Comparison of ENCODE assay signal across 33 cellular contexts in the genomic region with DNA sequence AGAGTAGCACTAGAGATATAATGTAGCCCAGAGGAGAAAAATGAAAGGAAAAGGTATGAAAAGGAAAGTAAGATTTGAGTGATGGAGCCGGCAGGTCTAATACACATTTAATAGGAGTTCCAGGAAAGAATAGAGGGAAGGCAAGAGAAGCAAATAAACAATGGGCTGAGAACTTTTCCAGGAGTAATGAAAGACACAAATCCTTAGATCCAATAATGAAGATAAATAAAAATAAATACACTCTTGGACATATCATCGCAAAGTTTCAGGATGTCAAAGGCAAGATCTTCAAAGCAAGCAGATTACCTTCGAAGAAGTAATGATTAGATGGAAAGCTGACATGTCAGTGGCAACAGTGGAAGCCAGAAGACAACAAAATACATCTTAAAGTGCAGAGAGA.
A peak's percentile ranks its signal among the peaks of the same experiment; 100 is the strongest.
DNase-seq lines count a peak whose midpoint lies in the region; ATAC-seq, FAIRE-seq and TF ChIP-seq lines count a peak whose summit lies in the region.
"Had no signal": no experiment of that assay in that cellular context is flagged by ENCODE, and none has a peak within 500 bp of the region (broad histone marks: within the 10 kb centered on the region; RNA-seq: fewer than 3 reads in every experiment).

No MANE protein-coding gene starts in this region.

- no peak for TF ChIP-seq CTCF in A549 (IDR thresholded peaks at IDR 0.05)
- TF ChIP-seq CTCF in HEK293 (tag by site-specific recombination; IDR thresholded peaks at IDR 0.05): no peak

- H3K4me2 ChIP-seq in A549: no peak overlapping the region
- H3K4me2 ChIP-seq: BLaER1; BLaER1 treated with 17β-estradiol and CSF1 and Interleukin-3, amounts not matched to agents 10 nM and 100 nM had no signal

- POLR2A ChIA-PET in A549 (lab: Yijun Ruan, JAX): no interaction called here
- POLR2A ChIA-PET in HEK293 (lab: Yijun Ruan, JAX): no interaction called here

- TF ChIP-seq EP300 in A549 (IDR thresholded peaks at IDR 0.05): no peak

- ATAC-seq in A549 (no peak), T-helper 17 cell (no peak)
- ATAC-seq: CD8-positive, alpha-beta T cell had no signal

- no peak for TF ChIP-seq POLR2A in A549 (IDR thresholded peaks at IDR 0.05; ENCODE audit: low read length)

- no peaks in the 10 kb centered on the region for H3K36me3 ChIP-seq in HEK293 (ENCODE audit: control insufficient read depth in 2 of 2, insufficient read depth in 1 of 2, low read length in 2 of 2)
- H3K36me3 ChIP-seq: BE2C; BLaER1; BLaER1 treated with 17β-estradiol and CSF1 and Interleukin-3, amounts not matched to agents 10 nM and 100 nM had no signal

- WGBS in A549 (ENCODE audit: missing lambda C conversion rate): 84% methylated on average over 3 of the region's 3 CpGs

- H3K36me3 Mint-ChIP-seq in T-helper 17 cell (ENCODE audit: low read depth): no peaks in the 10 kb centered on the region
- H3K36me3 Mint-ChIP-seq: CD14-positive monocyte; CD4-positive, alpha-beta memory T cell; CD4-positive, CD25-positive, alpha-beta regulatory T cell; CD8-positive, alpha-beta T cell had no signal

- no peaks in the 10 kb centered on the region for H3K4me1 ChIP-seq in A549
- H3K4me1 ChIP-seq in HEK293 (ENCODE audit: control insufficient read depth, insufficient read depth, low read length): no peaks in the 10 kb centered on the region
- H3K4me1 ChIP-seq: BE2C, Caco-2 had no signal

- CTCF ChIA-PET in A549 (lab: Yijun Ruan, JAX): interaction anchor here (0.8 to 1.2 kb wide), 4 partner anchors 35 to 134 kb away, joined by 3 to 4 read pairs (median 3); no protein-coding TSS in a partner anchor
- CTCF ChIA-PET in HEK293 (lab: Yijun Ruan, JAX): interaction anchor here (0.6 to 0.9 kb wide), 2 partner anchors 38 to 251 kb away, joined by 3 read pairs; no protein-coding TSS in a partner anchor

- peaks cover 14% of the 10 kb centered on the region for H3K9me3 ChIP-seq in A549
- no peaks in the 10 kb centered on the region for H3K9me3 ChIP-seq in HEK293 (ENCODE audit: control insufficient read depth, insufficient read depth, low read depth, low read length)
- H3K9me3 ChIP-seq in T-helper 17 cell (ENCODE audit: control insufficient read depth, low read length, poor library complexity, severe bottlenecking): no peaks in the 10 kb centered on the region
- H3K9me3 ChIP-seq: BE2C had no signal

- H3K4me3 Mint-ChIP-seq in T-helper 17 cell: no peak overlapping the region
- H3K4me3 Mint-ChIP-seq: B cell; CD14-positive monocyte; CD4-positive, alpha-beta memory T cell; CD4-positive, alpha-beta T cell; CD4-positive, CD25-positive, alpha-beta regulatory T cell; CD8-positive, alpha-beta memory T cell; CD8-positive, alpha-beta T cell had no signal

- H3K4me3 ChIP-seq in A549 (no peak overlapping the region), HEK293 (ENCODE audit: low read depth, low read length) (no peak overlapping the region)
- H3K4me3 ChIP-seq: BLaER1; BLaER1 treated with 17β-estradiol and CSF1 and Interleukin-3, amounts not matched to agents 10 nM and 100 nM had no signal

- DNase-seq in A549 (ENCODE audit: low read depth in 1 of 2, low spot score in 1 of 2): no peak
- DNase-seq in T-helper 17 cell: no peak
- DNase-seq in DMS 273 treated with DMSO at 0.1 percent for 48 hours (lab: John Stamatoyannopoulos, UW): no peak
- DNase-seq in activated naive CD4-positive, alpha-beta T cell (lab: John Stamatoyannopoulos, UW): no peak
- no peak for DNase-seq in foreskin melanocyte
- DNase-seq: 8988T; ACHN; AML-193; BE2C; C1 segment of cervical spinal cord; Caco-2; Calu3; CD4-positive, alpha-beta memory T cell; CD4-positive, alpha-beta T cell; CD4-positive, CD25-positive, alpha-beta regulatory T cell; CD8-positive, alpha-beta memory T cell; CD8-positive, alpha-beta T cell; COR-L47; DMS153; DMS53; DMS79; DMS79 treated with DMSO at 0.1 percent for 48 hours; DND-41; EL had no signal

- H3K27ac Mint-ChIP-seq in T-helper 17 cell: peak overlapping the region; percentile 57
- H3K27ac Mint-ChIP-seq: B cell; CD14-positive monocyte; CD4-positive, alpha-beta T cell; CD4-positive, CD25-positive, alpha-beta regulatory T cell; CD8-positive, alpha-beta T cell had no signal

- FAIRE-seq in A549 (lab: Jason Lieb, UNC): peak; percentile 49
- FAIRE-seq: A204.1, D721Med had no signal

- TF ChIP-seq RAD21 in A549 (conservative IDR thresholded peaks at IDR 0.05 in 1 of 2, IDR thresholded peaks at IDR 0.05 in 1 of 2): no peak

- no peak overlapping the region for H3K27ac ChIP-seq in A549
- H3K27ac ChIP-seq in HEK293 (ENCODE audit: extremely low read depth, low read depth, low read length): no peak overlapping the region
- H3K27ac ChIP-seq: 22Rv1; BLaER1; BLaER1 treated with 17β-estradiol and CSF1 and Interleukin-3, amounts not matched to agents 10 nM and 100 nM; C4-2B had no signal

- no peaks in the 10 kb centered on the region for H3K27me3 Mint-ChIP-seq in T-helper 17 cell
- H3K27me3 Mint-ChIP-seq: B cell; CD4-positive, alpha-beta memory T cell; CD4-positive, alpha-beta T cell; CD4-positive, CD25-positive, alpha-beta regulatory T cell; CD8-positive, alpha-beta memory T cell had no signal

- H3K4me1 Mint-ChIP-seq in T-helper 17 cell: peaks cover 35% of the 10 kb centered on the region
- H3K4me1 Mint-ChIP-seq: B cell had no signal

TF ChIP-seq in A549, 52 proteins besides CTCF, POLR2A, EP300 and RAD21:
- TF ChIP-seq ZFP36 (IDR thresholded peaks at IDR 0.05; ENCODE audit: borderline replicate concordance, partially characterized antibody): no peak
- no peak for TF ChIP-seq RARB (CRISPR knock-in tag; IDR thresholded peaks at IDR 0.05)
- no peak for TF ChIP-seq HEYL (CRISPR knock-in tag; IDR thresholded peaks at IDR 0.05)
- no peak for TF ChIP-seq RNF2 (IDR thresholded peaks at IDR 0.05; ENCODE audit: borderline replicate concordance, low read depth)
- TF ChIP-seq, protein P1, sequence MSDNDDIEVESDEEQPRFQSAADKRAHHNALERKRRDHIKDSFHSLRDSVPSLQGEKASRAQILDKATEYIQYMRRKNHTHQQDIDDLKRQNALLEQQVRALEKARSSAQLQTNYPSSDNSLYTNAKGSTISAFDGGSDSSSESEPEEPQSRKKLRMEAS (IDR thresholded peaks at IDR 0.05): no peak
- no peak for TF ChIP-seq POLR2AphosphoS2 (conservative IDR thresholded peaks at IDR 0.05; ENCODE audit: low read length)
- no peak for TF ChIP-seq CEBPB (IDR thresholded peaks at IDR 0.05)
- TF ChIP-seq GATA3 (IDR thresholded peaks at IDR 0.05; ENCODE audit: borderline replicate concordance): no peak
- TF ChIP-seq FOSB (CRISPR knock-in tag; IDR thresholded peaks at IDR 0.05): no peak
- TF ChIP-seq JUNB (IDR thresholded peaks at IDR 0.05): no peak

TF ChIP-seq in HEK293, 187 proteins besides CTCF, POLR2A, EP300 and RAD21:
- TF ChIP-seq ZNF558 (tag by site-specific recombination; IDR thresholded peaks at IDR 0.05): peak; percentile 95
- TF ChIP-seq, protein P2, sequence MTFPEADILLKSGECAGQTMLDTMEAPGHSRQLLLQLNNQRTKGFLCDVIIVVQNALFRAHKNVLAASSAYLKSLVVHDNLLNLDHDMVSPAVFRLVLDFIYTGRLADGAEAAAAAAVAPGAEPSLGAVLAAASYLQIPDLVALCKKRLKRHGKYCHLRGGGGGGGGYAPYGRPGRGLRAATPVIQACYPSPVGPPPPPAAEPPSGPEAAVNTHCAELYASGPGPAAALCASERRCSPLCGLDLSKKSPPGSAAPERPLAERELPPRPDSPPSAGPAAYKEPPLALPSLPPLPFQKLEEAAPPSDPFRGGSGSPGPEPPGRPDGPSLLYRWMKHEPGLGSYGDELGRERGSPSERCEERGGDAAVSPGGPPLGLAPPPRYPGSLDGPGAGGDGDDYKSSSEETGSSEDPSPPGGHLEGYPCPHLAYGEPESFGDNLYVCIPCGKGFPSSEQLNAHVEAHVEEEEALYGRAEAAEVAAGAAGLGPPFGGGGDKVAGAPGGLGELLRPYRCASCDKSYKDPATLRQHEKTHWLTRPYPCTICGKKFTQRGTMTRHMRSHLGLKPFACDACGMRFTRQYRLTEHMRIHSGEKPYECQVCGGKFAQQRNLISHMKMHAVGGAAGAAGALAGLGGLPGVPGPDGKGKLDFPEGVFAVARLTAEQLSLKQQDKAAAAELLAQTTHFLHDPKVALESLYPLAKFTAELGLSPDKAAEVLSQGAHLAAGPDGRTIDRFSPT (tag by site-specific recombination; IDR thresholded peaks at IDR 0.05): no peak
